20 cellular contexts compared by ENCODE assay signal in the genomic region with DNA sequence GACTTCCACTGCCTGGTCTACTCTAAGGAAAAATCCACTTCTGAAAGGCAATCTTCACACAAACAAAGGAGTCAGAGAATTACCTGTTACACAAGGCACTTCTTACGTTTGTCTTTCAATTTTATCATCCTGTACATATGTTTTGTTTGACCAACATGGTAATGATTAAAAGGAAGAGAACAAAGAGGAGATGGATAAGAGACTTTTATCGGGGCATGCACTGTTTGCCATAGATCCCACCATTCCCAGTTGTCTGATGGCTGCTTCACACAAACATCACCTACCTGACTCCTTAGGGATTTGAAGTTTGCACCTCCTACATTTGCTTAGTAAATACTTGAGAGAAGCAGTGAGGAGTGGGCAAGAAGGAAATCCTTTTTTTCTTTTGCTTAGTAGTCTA.
DNase-seq lines count a peak whose midpoint lies in the region; ATAC-seq and TF ChIP-seq lines count a peak whose summit lies in the region.
"Had no signal": no experiment of that assay in that cellular context is flagged by ENCODE, and none has a peak within 500 bp of the region (broad histone marks: within the 10 kb centered on the region; RNA-seq: fewer than 3 reads in every experiment).

No MANE protein-coding gene starts in this region.

- no peaks in the 10 kb centered on the region for H3K27me3 ChIP-seq in hepatocyte

- H3K27ac Mint-ChIP-seq in activated T-helper 2 cell treated with anti-CD3 and anti-CD28 coated beads, Interferon-gamma antibody, Interleukin-2, Interleukin-4, amounts not matched to agents 10 μg/mL and 5 μg/mL and 100 μg/mL, durations not matched to agents 14 hours and 24 hours and 36 hours = no peak overlapping the region
- no peak overlapping the region for H3K27ac Mint-ChIP-seq in activated T-helper 1 cell treated with anti-CD3 and anti-CD28 coated beads, Interleukin-12 subunit alpha, Interleukin-12 subunit beta, Interleukin-2, Interleukin-4 antibody, amounts not matched to agents 30 ng/mL and 10 ng/mL and 1 ng/mL, durations not matched to agents 14 hours and 24 hours and 36 hours
- H3K27ac Mint-ChIP-seq: CD4-positive, alpha-beta T cell; IgD-negative memory B cell had no signal

- WGBS in hepatocyte (ENCODE audit: low lambda C conversion rate, missing lambda C conversion rate) = 25% methylated on average over 2 of the region's 2 CpGs

- no peak overlapping the region for H3K4me3 ChIP-seq in hepatocyte
- H3K4me3 ChIP-seq: A549, GM12878, GM23248, HAP-1 had no signal

- H3K9me2 ChIP-seq in hepatocyte (replicated peaks; ENCODE audit: insufficient read depth) = no peaks in the 10 kb centered on the region

- H3K4me1 Mint-ChIP-seq in activated T-helper 2 cell treated with anti-CD3 and anti-CD28 coated beads, Interferon-gamma antibody, Interleukin-2, Interleukin-4, amounts not matched to agents 10 μg/mL and 5 μg/mL and 100 μg/mL, durations not matched to agents 14 hours and 24 hours and 36 hours (ENCODE audit: low read depth) = no peaks in the 10 kb centered on the region
- H3K4me1 Mint-ChIP-seq in activated T-helper 1 cell treated with anti-CD3 and anti-CD28 coated beads, Interleukin-12 subunit alpha, Interleukin-12 subunit beta, Interleukin-2, Interleukin-4 antibody, amounts not matched to agents 30 ng/mL and 10 ng/mL and 1 ng/mL, durations not matched to agents 14 hours and 24 hours and 36 hours (ENCODE audit: low read depth) = no peaks in the 10 kb centered on the region
- H3K4me1 Mint-ChIP-seq: IgD-negative memory B cell had no signal

- peaks cover 8% of the 10 kb centered on the region for H3K4me1 ChIP-seq in hepatocyte (ENCODE audit: insufficient read depth)
- H3K4me1 ChIP-seq: A549, HAP-1 had no signal

- no peaks in the 10 kb centered on the region for H3K79me2 ChIP-seq in hepatocyte

- no peaks in the 10 kb centered on the region for H3K9me3 ChIP-seq in hepatocyte (ENCODE audit: low read depth)
- H3K9me3 ChIP-seq: HAP-1 had no signal

- TF ChIP-seq CTCF in VCaP (conservative IDR thresholded peaks at IDR 0.05) (no peak), hepatocyte (IDR thresholded peaks at IDR 0.05; ENCODE audit: poor library complexity) (no peak)

- no peaks in the 10 kb centered on the region for H3K36me3 Mint-ChIP-seq in activated T-helper 2 cell treated with anti-CD3 and anti-CD28 coated beads, Interferon-gamma antibody, Interleukin-2, Interleukin-4, amounts not matched to agents 10 μg/mL and 5 μg/mL and 100 μg/mL, durations not matched to agents 14 hours and 24 hours and 36 hours (ENCODE audit: low read depth)
- no peaks in the 10 kb centered on the region for H3K36me3 Mint-ChIP-seq in activated T-helper 1 cell treated with anti-CD3 and anti-CD28 coated beads, Interleukin-12 subunit alpha, Interleukin-12 subunit beta, Interleukin-2, Interleukin-4 antibody, amounts not matched to agents 30 ng/mL and 10 ng/mL and 1 ng/mL, durations not matched to agents 14 hours and 24 hours and 36 hours (ENCODE audit: low read depth)

- DNase-seq in DMS53 (lab: John Stamatoyannopoulos, UW) (peak; percentile 10), DMS53 treated with DMSO at 0.1 percent for 48 hours (lab: John Stamatoyannopoulos, UW; ENCODE audit: unreplicated experiment) (no peak), hepatocyte (ENCODE audit: low spot score) (no peak)
- DNase-seq in activated T-helper 2 cell treated with anti-CD3 and anti-CD28 coated beads, Interferon-gamma antibody, Interleukin-2, Interleukin-4, amounts not matched to agents 10 μg/mL and 5 μg/mL and 100 μg/mL, durations not matched to agents 14 hours and 24 hours and 36 hours (ENCODE audit: low spot score) = no peak
- no peak for DNase-seq in activated T-helper 1 cell treated with anti-CD3 and anti-CD28 coated beads, Interleukin-12 subunit alpha, Interleukin-12 subunit beta, Interleukin-2, Interleukin-4 antibody, amounts not matched to agents 30 ng/mL and 10 ng/mL and 1 ng/mL, durations not matched to agents 14 hours and 24 hours and 36 hours (ENCODE audit: low spot score)
- DNase-seq: AML-193; CD4-positive, alpha-beta T cell; DMS153; DND-41; EL; GM23248 had no signal

- H3K27ac ChIP-seq in VCaP (peak overlapping the region; percentile 61), hepatocyte (peak overlapping the region; percentile 59)
- H3K27ac ChIP-seq: 22Rv1, A549, C4-2B, GM23248, HL-60 had no signal

- H3K4me2 ChIP-seq in hepatocyte = peak overlapping the region; percentile 56
- H3K4me2 ChIP-seq: A549 had no signal

- no peak overlapping the region for H2AFZ ChIP-seq in hepatocyte
- H2AFZ ChIP-seq: GM23248 had no signal

- no peaks in the 10 kb centered on the region for H3K9me3 Mint-ChIP-seq in activated T-helper 2 cell treated with anti-CD3 and anti-CD28 coated beads, Interferon-gamma antibody, Interleukin-2, Interleukin-4, amounts not matched to agents 10 μg/mL and 5 μg/mL and 100 μg/mL, durations not matched to agents 14 hours and 24 hours and 36 hours
- H3K9me3 Mint-ChIP-seq in activated T-helper 1 cell treated with anti-CD3 and anti-CD28 coated beads, Interleukin-12 subunit alpha, Interleukin-12 subunit beta, Interleukin-2, Interleukin-4 antibody, amounts not matched to agents 30 ng/mL and 10 ng/mL and 1 ng/mL, durations not matched to agents 14 hours and 24 hours and 36 hours = no peaks in the 10 kb centered on the region

- ATAC-seq in HG02571 (IDR thresholded peaks at IDR 0.05; ENCODE audit: unreplicated experiment) = no peak
- ATAC-seq: A549, GM12878 had no signal

- H4K20me1 ChIP-seq in hepatocyte (ENCODE audit: insufficient read depth, poor library complexity, severe bottlenecking) = no peaks in the 10 kb centered on the region

- peaks cover 2% of the 10 kb centered on the region for H3K27me3 Mint-ChIP-seq in activated T-helper 2 cell treated with anti-CD3 and anti-CD28 coated beads, Interferon-gamma antibody, Interleukin-2, Interleukin-4, amounts not matched to agents 10 μg/mL and 5 μg/mL and 100 μg/mL, durations not matched to agents 14 hours and 24 hours and 36 hours (ENCODE audit: low read depth)
- H3K27me3 Mint-ChIP-seq in activated T-helper 1 cell treated with anti-CD3 and anti-CD28 coated beads, Interleukin-12 subunit alpha, Interleukin-12 subunit beta, Interleukin-2, Interleukin-4 antibody, amounts not matched to agents 30 ng/mL and 10 ng/mL and 1 ng/mL, durations not matched to agents 14 hours and 24 hours and 36 hours (ENCODE audit: insufficient read depth) = peaks cover 7% of the 10 kb centered on the region

- H3K4me3 Mint-ChIP-seq in activated T-helper 2 cell treated with anti-CD3 and anti-CD28 coated beads, Interferon-gamma antibody, Interleukin-2, Interleukin-4, amounts not matched to agents 10 μg/mL and 5 μg/mL and 100 μg/mL, durations not matched to agents 14 hours and 24 hours and 36 hours (ENCODE audit: low read depth) = no peak overlapping the region
- no peak overlapping the region for H3K4me3 Mint-ChIP-seq in activated T-helper 1 cell treated with anti-CD3 and anti-CD28 coated beads, Interleukin-12 subunit alpha, Interleukin-12 subunit beta, Interleukin-2, Interleukin-4 antibody, amounts not matched to agents 30 ng/mL and 10 ng/mL and 1 ng/mL, durations not matched to agents 14 hours and 24 hours and 36 hours
- H3K4me3 Mint-ChIP-seq: CD4-positive, alpha-beta T cell; IgD-negative memory B cell had no signal

- no peaks in the 10 kb centered on the region for H3K36me3 ChIP-seq in hepatocyte (replicated peaks; ENCODE audit: insufficient read depth, low read depth)
- H3K36me3 ChIP-seq: HAP-1 had no signal

- intact Hi-C loops in activated T-helper 2 cell treated with anti-CD3 and anti-CD28 coated beads, Interferon-gamma antibody, Interleukin-2, Interleukin-4, amounts not matched to agents 10 μg/mL and 5 μg/mL and 100 μg/mL, durations not matched to agents 14 hours and 24 hours and 36 hours (cut with micrococcal nuclease) = no loop called here
- intact Hi-C loops in activated T-helper 1 cell treated with anti-CD3 and anti-CD28 coated beads, Interleukin-12 subunit alpha, Interleukin-12 subunit beta, Interleukin-2, Interleukin-4 antibody, amounts not matched to agents 30 ng/mL and 10 ng/mL and 1 ng/mL, durations not matched to agents 14 hours and 24 hours and 36 hours (cut with micrococcal nuclease) = no loop called here
